In genomic region chr9:136364369-136364748, GRCh38 we compare ENCODE assay signal across 1 cellular context.
TF ChIP-seq lines count a peak whose summit lies in the region.

No MANE protein-coding gene starts in this region.

TF ChIP-seq in A549, 52 proteins besides CTCF, POLR2A, EP300 and RAD21:
- TF ChIP-seq BHLHE40 (IDR thresholded peaks at IDR 0.05; ENCODE audit: low read depth, low read length) (no peak), ZNF302 (CRISPR knock-in tag; IDR thresholded peaks at IDR 0.05) (no peak), HOXA7 (CRISPR knock-in tag; IDR thresholded peaks at IDR 0.05) (no peak), ATOH8 (CRISPR knock-in tag; IDR thresholded peaks at IDR 0.05; ENCODE audit: low read depth) (no peak), HOXB5 (CRISPR knock-in tag; IDR thresholded peaks at IDR 0.05) (no peak), NR3C1 (IDR thresholded peaks at IDR 0.05) (no peak), CHD2 (IDR thresholded peaks at IDR 0.05; ENCODE audit: low read length, partially characterized antibody) (no peak), FOXS1 (CRISPR knock-in tag; IDR thresholded peaks at IDR 0.05) (no peak), MAZ (IDR thresholded peaks at IDR 0.05; ENCODE audit: borderline replicate concordance, low read depth, low read length) (no peak), MYC (IDR thresholded peaks at IDR 0.05; ENCODE audit: borderline replicate concordance, low read length) (no peak), NPAS2 (CRISPR knock-in tag; IDR thresholded peaks at IDR 0.05; ENCODE audit: borderline replicate concordance) (no peak), ZC3H11A (IDR thresholded peaks at IDR 0.05) (no peak), HEYL (CRISPR knock-in tag; IDR thresholded peaks at IDR 0.05) (no peak), JUNB (IDR thresholded peaks at IDR 0.05) (no peak), NFE2L2 (conservative IDR thresholded peaks at IDR 0.05; ENCODE audit: low read length) (no peak), USF2 (IDR thresholded peaks at IDR 0.05) (no peak)
TF ChIP-seq in A549: peak in this region for 0.
